Comparison of ENCODE assay signal across 9 cellular contexts in genomic region chr11:79708319-79708928, GRCh38.
DNase-seq lines count a peak whose midpoint lies in the region; ATAC-seq, FAIRE-seq and TF ChIP-seq lines count a peak whose summit lies in the region.
"Had no signal": no experiment of that assay in that cellular context is flagged by ENCODE, and none has a peak within 500 bp of the region (broad histone marks: within the 10 kb centered on the region; RNA-seq: fewer than 3 reads in every experiment).

No MANE protein-coding gene starts in this region.

- peak; percentile 30 to 41; a peak in 3 of 4 replicates for TF ChIP-seq RAD21 in K562 (CRISPR knock-in tag; conservative IDR thresholded peaks at IDR 0.05 in 1 of 2, IDR thresholded peaks at IDR 0.05 in 1 of 2)

- no peak overlapping the region for H3K27ac ChIP-seq in K562 (ENCODE audit: extremely low read depth, low read depth, low read length)
- H3K27ac ChIP-seq: BLaER1 had no signal

- POLR2A ChIA-PET in K562 (lab: Yijun Ruan, JAX) = no interaction called here

- in situ Hi-C loops in K562 (cut with MboI) = no loop called here

- H3K4me2 ChIP-seq in K562 (ENCODE audit: insufficient read depth, low read length) = no peak overlapping the region
- H3K4me2 ChIP-seq: BLaER1 had no signal

- TF ChIP-seq EP300 in K562 (IDR thresholded peaks at IDR 0.05; ENCODE audit: low read length) = no peak

- CTCF ChIA-PET in K562 (lab: Yijun Ruan, JAX; ENCODE audit: low intra/inter-chr PET ratio) = no interaction called here

- H2AFZ ChIP-seq in K562 (ENCODE audit: low read depth, low read length) = no peak overlapping the region

- peak; percentile 64 for ATAC-seq in HG02938 (IDR thresholded peaks at IDR 0.05; ENCODE audit: unreplicated experiment)
- ATAC-seq in K562 = no peak
- no peak for ATAC-seq in HG02588 (IDR thresholded peaks at IDR 0.05; ENCODE audit: unreplicated experiment)

- DNase-seq in NCI-H2171 treated with DMSO at 0.1 percent for 48 hours (lab: John Stamatoyannopoulos, UW) = peak; percentile 26
- DNase-seq in NCI-H2171 (lab: John Stamatoyannopoulos, UW) = no peak
- DNase-seq in NCI-H226 = peak; percentile 47
- peak in 1 of 4 experiments; percentile 3 for DNase-seq in K562 (ENCODE audit: extremely low read depth in 1 of 4, low spot score in 3 of 4)
- peak; percentile 35 for DNase-seq in neural crest cell (ENCODE audit: low read depth, low spot score)
- no peak for DNase-seq in stimulated activated CD4-positive, alpha-beta T cell treated with anti-CD3 and anti-CD28 coated beads, Interleukin-4, amount 100 ng/mL, for 4 hours

- H3K27me3 Mint-ChIP-seq in neural crest cell (ENCODE audit: low read depth) = peaks cover 2% of the 10 kb centered on the region

- no TSS peak for BruUV-seq in K562 (replicated peaks; lab: Mats Ljungman, UMichigan)

- H3K4me3 Mint-ChIP-seq in neural crest cell = no peak overlapping the region

- peaks cover 7% of the 10 kb centered on the region for H3K36me3 Mint-ChIP-seq in neural crest cell (ENCODE audit: low read depth)

- H3K9ac ChIP-seq in K562 (ENCODE audit: insufficient read depth in 1 of 2, low read depth in 2 of 2, low read length in 2 of 2) = no peak overlapping the region
- H3K9ac ChIP-seq: BLaER1 had no signal

- H3K27ac Mint-ChIP-seq in neural crest cell (ENCODE audit: unreplicated experiment) = no peak overlapping the region

- intact Hi-C loops in K562 (cut with micrococcal nuclease) = no loop called here

- FAIRE-seq in K562 (lab: Jason Lieb, UNC) = no peak

- TF ChIP-seq CTCF in K562 (IDR thresholded peaks at IDR 0.05 in 2 of 3, conservative IDR thresholded peaks at IDR 0.05 in 1 of 3; ENCODE audit: insufficient read depth in 2 of 3, low read depth in 1 of 3, low read length in 3 of 3) (peak in 2 of 3 experiments; percentile 21 to 22; a peak in 1 of 6 replicates), neural crest cell (conservative IDR thresholded peaks at IDR 0.05) (peak; percentile 77)

- H3K4me1 ChIP-seq in K562 (replicated peaks in 1 of 2; ENCODE audit: control insufficient read depth in 2 of 2, insufficient read depth in 2 of 2, low read length in 2 of 2) = no peaks in the 10 kb centered on the region
- H3K4me1 ChIP-seq: BLaER1 had no signal

- no peaks in the 10 kb centered on the region for H3K9me1 ChIP-seq in K562 (ENCODE audit: control insufficient read depth, insufficient read depth, low read length)

- no peaks in the 10 kb centered on the region for H3K4me1 Mint-ChIP-seq in neural crest cell

- peaks cover 15% of the 10 kb centered on the region for H3K9me3 Mint-ChIP-seq in neural crest cell

- H3K4me3 ChIP-seq in K562 = no peak overlapping the region
- H3K4me3 ChIP-seq: BLaER1 had no signal

- under 1% methylated on average over 10 of the region's 10 CpGs for WGBS in K562 (ENCODE audit: insufficient coverage, low coverage, missing lambda C conversion rate)

- H3K9me3 ChIP-seq in K562 (replicated peaks; ENCODE audit: control insufficient read depth, insufficient read depth, low read depth, low read length) = no peaks in the 10 kb centered on the region

- H3K27me3 ChIP-seq in K562 (ENCODE audit: control insufficient read depth in 2 of 2, insufficient read depth in 2 of 2, low read length in 2 of 2) = no peaks in the 10 kb centered on the region
- H3K27me3 ChIP-seq: BLaER1 had no signal

- no peaks in the 10 kb centered on the region for H3K79me2 ChIP-seq in K562 (ENCODE audit: control insufficient read depth, insufficient read depth, low read length)

- H4K20me1 ChIP-seq in K562 (replicated peaks; ENCODE audit: control insufficient read depth, insufficient read depth, low read length) = no peaks in the 10 kb centered on the region
- H4K20me1 ChIP-seq: BLaER1 had no signal

- H3K36me3 ChIP-seq in K562 (ENCODE audit: control insufficient read depth, insufficient read depth, low read length) = no peaks in the 10 kb centered on the region
- H3K36me3 ChIP-seq: BLaER1 had no signal

- TF ChIP-seq POLR2A in K562 (conservative IDR thresholded peaks at IDR 0.05) = no peak

TF ChIP-seq in K562, 482 proteins besides CTCF, POLR2A, EP300 and RAD21 (continues in another document):
- TF ChIP-seq NEUROD1 (IDR thresholded peaks at IDR 0.05; ENCODE audit: borderline replicate concordance, low read depth, low read length, partially characterized antibody) (no peak), FOXP4 (CRISPR knock-in tag; IDR thresholded peaks at IDR 0.05; ENCODE audit: borderline replicate concordance) (no peak), MYBL2 (IDR thresholded peaks at IDR 0.05; ENCODE audit: low read depth) (no peak), MYBL2 (CRISPR knock-in tag; IDR thresholded peaks at IDR 0.05; ENCODE audit: borderline replicate concordance) (no peak), PPARD (CRISPR knock-in tag; IDR thresholded peaks at IDR 0.05) (no peak), ARID4B (CRISPR knock-in tag; IDR thresholded peaks at IDR 0.05) (no peak), CHD1 (IDR thresholded peaks at IDR 0.05; ENCODE audit: low read length) (no peak), GABPB1 (CRISPR knock-in tag; IDR thresholded peaks at IDR 0.05) (no peak), SMAD2 (IDR thresholded peaks at IDR 0.05; ENCODE audit: low read depth, low read length) (no peak), HDAC6 (IDR thresholded peaks at IDR 0.05; ENCODE audit: low read depth, low read length) (no peak), ZNF764 (CRISPR knock-in tag; IDR thresholded peaks at IDR 0.05; ENCODE audit: low read depth) (no peak), CREB3L1 (IDR thresholded peaks at IDR 0.05; ENCODE audit: borderline replicate concordance, low read depth) (no peak), LCOR (CRISPR knock-in tag; IDR thresholded peaks at IDR 0.05) (no peak), KAT2B (IDR thresholded peaks at IDR 0.05; ENCODE audit: low read depth, low read length) (no peak)

Comparison
In these comparisons a context has a peak if more than half of its experiments do, and no peak if none do; other contexts are left out.
1. DNase-seq: peak in NCI-H2171 treated with DMSO at 0.1 percent for 48 hours (single experiment), NCI-H226 (single experiment) and neural crest cell (single experiment); none in NCI-H2171 (single experiment) and stimulated activated CD4-positive, alpha-beta T cell treated with anti-CD3 and anti-CD28 coated beads, Interleukin-4, amount 100 ng/mL, for 4 hours (0 of 2).